Comparison of ENCODE assay signal across 21 cellular contexts in the genomic region with DNA sequence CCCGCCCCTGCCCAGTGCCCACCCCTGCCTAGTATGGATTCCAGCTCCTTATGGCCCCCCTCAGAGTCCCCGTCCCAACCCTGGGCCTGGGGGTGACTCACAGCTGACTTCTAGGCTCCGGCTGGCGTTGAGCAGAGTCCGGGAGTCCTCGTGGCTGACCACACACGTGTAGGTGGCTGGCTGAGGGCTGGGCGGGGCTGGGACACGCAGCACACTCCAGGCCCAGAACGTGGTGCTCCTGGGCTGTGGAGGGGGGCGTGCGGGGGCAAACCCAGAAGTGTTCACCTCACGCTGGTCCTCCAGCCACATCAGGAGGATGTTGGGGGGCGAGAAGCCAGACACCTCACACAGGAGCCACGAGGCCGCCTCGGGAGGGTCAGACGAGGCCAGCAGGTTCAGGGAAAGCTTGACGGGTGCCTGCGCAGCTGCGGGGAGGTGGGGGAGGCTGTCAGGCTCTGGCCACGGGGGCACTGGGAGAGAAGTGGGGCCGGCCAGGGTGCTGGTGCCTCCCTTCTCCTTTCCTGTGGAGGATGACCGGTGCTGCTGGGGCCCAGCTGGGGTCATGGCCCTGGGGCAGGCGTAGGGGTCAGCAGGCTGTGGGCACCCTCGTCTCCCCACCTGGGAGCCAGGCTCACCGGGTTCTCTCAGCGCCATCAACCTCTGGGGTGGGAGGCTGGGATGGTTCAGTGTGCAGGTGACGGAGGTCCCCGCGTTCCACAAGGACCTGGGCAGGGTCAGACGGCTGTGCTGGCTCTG.
DNase-seq lines count a peak whose midpoint lies in the region; TF ChIP-seq lines count a peak whose summit lies in the region.
"Had no signal": no experiment of that assay in that cellular context is flagged by ENCODE, and none has a peak within 500 bp of the region (broad histone marks: within the 10 kb centered on the region; RNA-seq: fewer than 3 reads in every experiment).

No MANE protein-coding gene starts in this region.

- H4K20me1 ChIP-seq in hepatocyte (ENCODE audit: insufficient read depth, poor library complexity, severe bottlenecking): no peaks in the 10 kb centered on the region

- TF ChIP-seq CTCF in dorsolateral prefrontal cortex (IDR thresholded peaks at IDR 0.05 in 54 of 56, conservative IDR thresholded peaks at IDR 0.05 in 2 of 56; ENCODE audit: low read depth in 1 of 56, partially characterized antibody in 56 of 56) (no peak), hepatocyte (IDR thresholded peaks at IDR 0.05; ENCODE audit: poor library complexity) (no peak)

- no peak overlapping the region for H3K27ac ChIP-seq in dorsolateral prefrontal cortex
- no peak overlapping the region for H3K27ac ChIP-seq in trophoblast cell (ENCODE audit: low read depth, low read length)
- no peak overlapping the region for H3K27ac ChIP-seq in hepatocyte
- H3K27ac ChIP-seq: KMS-11, lower lobe of right lung, PC-9, uterus had no signal

- H3K23ac ChIP-seq in trophoblast cell (ENCODE audit: low read length): no peak overlapping the region

- H2BK12ac ChIP-seq in trophoblast cell (ENCODE audit: low read length): no peak overlapping the region

- H3K4me2 ChIP-seq in trophoblast cell (ENCODE audit: low read length) (no peak overlapping the region), hepatocyte (no peak overlapping the region)
- H3K4me2 ChIP-seq: BLaER1, KMS-11, PC-9 had no signal

- H3K36me3 ChIP-seq in trophoblast cell (ENCODE audit: control insufficient read depth in 1 of 2, insufficient read depth in 2 of 2, low read length in 2 of 2): peaks cover 0 to 2% of the 10 kb centered on the region in 2 experiments
- H3K36me3 ChIP-seq in hepatocyte (replicated peaks; ENCODE audit: insufficient read depth, low read depth): no peaks in the 10 kb centered on the region
- H3K36me3 ChIP-seq: lower lobe of right lung, MG63, uterus had no signal

- H2BK5ac ChIP-seq in trophoblast cell (ENCODE audit: low read depth, low read length, poor library complexity): no peak overlapping the region

- no peak overlapping the region for H3K4ac ChIP-seq in trophoblast cell (ENCODE audit: low read depth, low read length)

- H4K8ac ChIP-seq in trophoblast cell (ENCODE audit: low read depth, low read length): no peak overlapping the region

- no CpG with 5 or more reads among the region's 32 CpGs for WGBS in trophoblast cell (ENCODE audit: extremely low coverage, insufficient coverage, insufficient read length)
- WGBS in hepatocyte (ENCODE audit: low lambda C conversion rate, missing lambda C conversion rate): 87% methylated on average over 22 of the region's 32 CpGs

- H4K12ac ChIP-seq in trophoblast cell (ENCODE audit: low read depth, low read length): no peak overlapping the region

- H3K14ac ChIP-seq in trophoblast cell (ENCODE audit: low read length): no peak overlapping the region

- H3K27me3 ChIP-seq in dorsolateral prefrontal cortex (peaks cover 0 to 78% (median 27%) of the 10 kb centered on the region in 45 donors), trophoblast cell (ENCODE audit: insufficient read depth, low read length) (no peaks in the 10 kb centered on the region), hepatocyte (no peaks in the 10 kb centered on the region)
- H3K27me3 ChIP-seq: BLaER1, MG63, uterus had no signal

- no peaks in the 10 kb centered on the region for H3K79me1 ChIP-seq in trophoblast cell (ENCODE audit: low read length)

- no peaks in the 10 kb centered on the region for H3K79me2 ChIP-seq in trophoblast cell (ENCODE audit: control insufficient read depth, insufficient read depth, low read length, poor library complexity)
- no peaks in the 10 kb centered on the region for H3K79me2 ChIP-seq in hepatocyte

- no peak overlapping the region for H2AFZ ChIP-seq in trophoblast cell (ENCODE audit: insufficient read depth, low read length, poor library complexity)
- H2AFZ ChIP-seq in hepatocyte: no peak overlapping the region
- H2AFZ ChIP-seq: PC-9 had no signal

- H4K91ac ChIP-seq in trophoblast cell (ENCODE audit: low read depth, low read length): no peak overlapping the region

- H3K4me3 ChIP-seq in dorsolateral prefrontal cortex (no peak overlapping the region), trophoblast cell (ENCODE audit: low read depth, low read length) (peak overlapping the region; percentile 46), hepatocyte (no peak overlapping the region)
- H3K4me3 ChIP-seq: BLaER1, lower lobe of right lung, MG63, PC-9, uterus had no signal

- H2BK120ac ChIP-seq in trophoblast cell (ENCODE audit: insufficient read depth, low read length, poor library complexity): no peak overlapping the region

- intact Hi-C loops in dorsolateral prefrontal cortex (cut with DNase I): no loop called here

- in situ Hi-C loops in G401 (cut with HindIII; ENCODE audit: low sequenced_read_pairs): no loop called here
- in situ Hi-C loops in KBM-7 (cut with MboI; ENCODE audit: low pct_unique_long_range_greater_than_20kb, low sequenced_read_pairs): no loop called here

- no peak overlapping the region for H2AK5ac ChIP-seq in trophoblast cell (ENCODE audit: low read length)

- no peaks in the 10 kb centered on the region for H3K4me1 ChIP-seq in trophoblast cell (ENCODE audit: control insufficient read depth in 1 of 2, insufficient read depth in 2 of 2, low read length in 2 of 2)
- H3K4me1 ChIP-seq in hepatocyte (ENCODE audit: insufficient read depth): no peaks in the 10 kb centered on the region
- H3K4me1 ChIP-seq: BLaER1, lower lobe of right lung, uterus had no signal

- peaks cover 85% of the 10 kb centered on the region for H3K9me3 ChIP-seq in trophoblast cell (ENCODE audit: insufficient read depth, low read depth, low read length)
- H3K9me3 ChIP-seq in hepatocyte (ENCODE audit: low read depth): no peaks in the 10 kb centered on the region
- H3K9me3 ChIP-seq: BLaER1, lower lobe of right lung, MG63, uterus had no signal

- peak; percentile 2 for DNase-seq in stimulated activated CD4-positive, alpha-beta T cell treated with anti-CD3 and anti-CD28 coated beads, Interleukin-4, amount 100 ng/mL, for 24 hours
- DNase-seq in stimulated activated CD4-positive, alpha-beta T cell treated with anti-CD3 and anti-CD28 coated beads, Interleukin-4, amount 100 ng/mL, for 4 hours: no peak
- DNase-seq in dorsolateral prefrontal cortex (peak in 6 of 10 donors; percentile 7 to 30 (median 19)), trophoblast cell (no peak), G401 (ENCODE audit: low spot score) (no peak), KBM-7 (no peak), hepatocyte (ENCODE audit: low spot score) (no peak)
- DNase-seq: ACHN; activated effector memory CD4-positive, alpha-beta T cell treated with Interleukin-2 at 50 U/mL for 16 hours; glutamatergic neuron; lower lobe of right lung; MG63; NCI-H1105; NCI-H1930; NCI-H526; PC-9; SHP77; stimulated activated naive CD4-positive, alpha-beta T cell; uterus had no signal

- no peaks in the 10 kb centered on the region for H3K9me2 ChIP-seq in hepatocyte (replicated peaks; ENCODE audit: insufficient read depth)

- no peak overlapping the region for H3K9ac ChIP-seq in trophoblast cell (ENCODE audit: low read length)
- H3K9ac ChIP-seq: BLaER1, KMS-11 had no signal

- no peak overlapping the region for H3K18ac ChIP-seq in trophoblast cell (ENCODE audit: low read length)

Comparison
In these comparisons a context has a peak if more than half of its experiments do, and no peak if none do; other contexts are left out.
1. DNase-seq: peak in stimulated activated CD4-positive, alpha-beta T cell treated with anti-CD3 and anti-CD28 coated beads, Interleukin-4, amount 100 ng/mL, for 24 hours (single experiment) and dorsolateral prefrontal cortex (6 of 10); none in stimulated activated CD4-positive, alpha-beta T cell treated with anti-CD3 and anti-CD28 coated beads, Interleukin-4, amount 100 ng/mL, for 4 hours (0 of 2), trophoblast cell (0 of 2), G401 (single experiment), KBM-7 (single experiment) and hepatocyte (single experiment).